ENCODE assay signal across 9 cellular contexts in genomic region chr1:81801834-81802531, GRCh38. TPM values are rescaled to one million over a fixed set of nuclear protein-coding genes. Genes with fewer than 3 reads are reported as not detected.
DNase-seq lines count a peak whose midpoint lies in the region; ATAC-seq, FAIRE-seq and TF ChIP-seq lines count a peak whose summit lies in the region.
"Had no signal": no experiment of that assay in that cellular context is flagged by ENCODE, and none has a peak within 500 bp of the region (broad histone marks: within the 10 kb centered on the region; RNA-seq: fewer than 3 reads in every experiment).

No MANE protein-coding gene starts in this region.

- H3K27me3 ChIP-seq in SJCRH30, result no peaks in the 10 kb centered on the region

- H3K27me3 Mint-ChIP-seq in activated T-cell treated with anti-CD3 and anti-CD28 coated beads, Interleukin-2, amount 50 U/mL, for 24 hours, result peaks cover 61% of the 10 kb centered on the region
- H3K27me3 Mint-ChIP-seq in osteocyte (ENCODE audit: unreplicated experiment), result peaks cover 12% of the 10 kb centered on the region

- no peak for TF ChIP-seq POLR2A in H54 (IDR thresholded peaks at IDR 0.05; ENCODE audit: low read depth, low read length)

- peak overlapping the region; percentile 96 for H3K4me3 ChIP-seq in SJCRH30
- H3K4me3 ChIP-seq in fibroblast of villous mesenchyme (ENCODE audit: low read depth, low read length), result peak overlapping the region; percentile 70

- peak; percentile 18 to 19 for DNase-seq in activated T-cell treated with anti-CD3 and anti-CD28 coated beads, Interleukin-2, amount 50 U/mL, for 48 hours
- DNase-seq in activated T-cell treated with anti-CD3 and anti-CD28 coated beads, Interleukin-2, amount 50 U/mL, for 24 hours, result no peak
- DNase-seq in SJCRH30 (peak; percentile 49 to 67), fibroblast of villous mesenchyme (ENCODE audit: low read depth) (peak; percentile 48), osteocyte (ENCODE audit: extremely low spot score, unreplicated experiment) (peak; percentile 84), H54 (ENCODE audit: insufficient read length, low spot score) (no peak)

- H3K27ac ChIP-seq in SJCRH30, result peak overlapping the region; percentile 96

- no peak for ATAC-seq in GM21526 (IDR thresholded peaks at IDR 0.05; ENCODE audit: low FRiP score, unreplicated experiment)
- ATAC-seq in GM19328 (IDR thresholded peaks at IDR 0.05; ENCODE audit: unreplicated experiment), result no peak

- H3K27ac Mint-ChIP-seq in activated T-cell treated with anti-CD3 and anti-CD28 coated beads, Interleukin-2, amount 50 U/mL, for 24 hours, result no peak overlapping the region
- H3K27ac Mint-ChIP-seq in osteocyte (ENCODE audit: unreplicated experiment), result peak overlapping the region; percentile 96
- H3K27ac Mint-ChIP-seq: stimulated activated naive CD8-positive, alpha-beta T cell treated with anti-CD3 and anti-CD28 coated beads, Interleukin-15, Interleukin-2, amounts not matched to agents 100 ng/mL and 50 ng/mL, for 24 hours had no signal

- no peak for FAIRE-seq in H54 (lab: Jason Lieb, UNC)

- H3K36me3 Mint-ChIP-seq in activated T-cell treated with anti-CD3 and anti-CD28 coated beads, Interleukin-2, amount 50 U/mL, for 24 hours (ENCODE audit: low read depth), result no peaks in the 10 kb centered on the region
- H3K36me3 Mint-ChIP-seq in osteocyte (ENCODE audit: unreplicated experiment), result no peaks in the 10 kb centered on the region

- TF ChIP-seq CTCF in fibroblast of villous mesenchyme (IDR thresholded peaks at IDR 0.05; ENCODE audit: insufficient read depth, low read depth, low read length) (no peak), osteocyte (IDR thresholded peaks at IDR 0.05) (no peak)

- H3K4me3 Mint-ChIP-seq in activated T-cell treated with anti-CD3 and anti-CD28 coated beads, Interleukin-2, amount 50 U/mL, for 24 hours, result no peak overlapping the region
- peak overlapping the region; percentile 91 for H3K4me3 Mint-ChIP-seq in osteocyte (ENCODE audit: unreplicated experiment)

- H3K4me1 ChIP-seq in SJCRH30, result peaks cover 9% of the 10 kb centered on the region; the same call in 1 of the 2 replicates

- no peaks in the 10 kb centered on the region for H3K9me3 ChIP-seq in SJCRH30 (replicated peaks)

- peaks cover 2% of the 10 kb centered on the region for H3K9me3 Mint-ChIP-seq in activated T-cell treated with anti-CD3 and anti-CD28 coated beads, Interleukin-2, amount 50 U/mL, for 24 hours
- H3K9me3 Mint-ChIP-seq in osteocyte (ENCODE audit: unreplicated experiment), result no peaks in the 10 kb centered on the region
- H3K9me3 Mint-ChIP-seq: stimulated activated naive CD8-positive, alpha-beta T cell treated with anti-CD3 and anti-CD28 coated beads, Interleukin-15, Interleukin-2, amounts not matched to agents 100 ng/mL and 50 ng/mL, for 24 hours had no signal

- no peaks in the 10 kb centered on the region for H3K36me3 ChIP-seq in SJCRH30

- peaks cover 5% of the 10 kb centered on the region for H3K4me1 Mint-ChIP-seq in activated T-cell treated with anti-CD3 and anti-CD28 coated beads, Interleukin-2, amount 50 U/mL, for 24 hours (ENCODE audit: low read depth)
- H3K4me1 Mint-ChIP-seq in osteocyte (ENCODE audit: unreplicated experiment), result peaks cover 35% of the 10 kb centered on the region

RNA-seq across cellular contexts. Expression of gene ADGRL2, which starts 1.2 kb away (rescaled TPM):
- total RNA-seq in SJCRH30 (2014; rRNA removed; shearing (Covaris generic)), result 90.3 and 98.0 TPM in 2 replicates
- total RNA-seq in fibroblast of villous mesenchyme (11.6 and 15.1 TPM in 2 replicates), osteocyte (76.3 and 82.6 TPM in 2 replicates)

Comparison
In these comparisons a context has a peak if more than half of its experiments do, and no peak if none do; other contexts are left out.
1. DNase-seq: peak in activated T-cell treated with anti-CD3 and anti-CD28 coated beads, Interleukin-2, amount 50 U/mL, for 48 hours (2 of 2), SJCRH30 (2 of 2), fibroblast of villous mesenchyme (single experiment) and osteocyte (single experiment); none in activated T-cell treated with anti-CD3 and anti-CD28 coated beads, Interleukin-2, amount 50 U/mL, for 24 hours (single experiment) and H54 (single experiment).